ENCODE assay signal across 8 cellular contexts in the genomic region with DNA sequence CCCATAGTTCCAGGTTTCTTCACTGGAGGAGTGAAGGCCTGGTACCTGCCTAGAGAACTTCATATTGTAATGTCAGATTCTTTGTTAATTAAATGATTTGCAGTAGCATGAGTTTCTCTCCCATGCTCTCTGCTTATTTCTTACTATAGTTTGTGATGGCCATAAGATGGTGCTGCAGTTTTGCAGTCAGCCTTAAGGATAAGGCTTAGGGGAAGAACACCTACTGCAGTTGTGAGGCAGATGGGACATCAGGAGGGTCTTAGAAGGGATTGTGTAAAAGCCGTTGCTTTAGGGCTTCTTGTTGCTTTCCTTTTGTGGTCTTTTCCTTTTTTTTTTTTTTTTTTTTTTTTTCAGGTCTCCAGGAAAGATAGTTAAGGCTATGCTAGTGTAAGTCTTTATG.
DNase-seq lines count a peak whose midpoint lies in the region; TF ChIP-seq lines count a peak whose summit lies in the region.

No MANE protein-coding gene starts in this region.

- H3K4me1 Mint-ChIP-seq in activated naive CD4-positive, alpha-beta T cell treated with anti-CD3 and anti-CD28 coated beads for 36 hours (ENCODE audit: low read depth) = peaks cover 75% of the 10 kb centered on the region
- H3K4me1 Mint-ChIP-seq in chondrocyte (ENCODE audit: low read depth) = peaks cover 67% of the 10 kb centered on the region

- peaks cover 15% of the 10 kb centered on the region for H3K36me3 Mint-ChIP-seq in activated naive CD4-positive, alpha-beta T cell treated with anti-CD3 and anti-CD28 coated beads for 36 hours (ENCODE audit: low read depth)
- H3K36me3 Mint-ChIP-seq in chondrocyte (ENCODE audit: low read depth) = peaks cover under 1% of the 10 kb centered on the region

- H3K27ac Mint-ChIP-seq in activated naive CD4-positive, alpha-beta T cell treated with anti-CD3 and anti-CD28 coated beads for 36 hours = no peak overlapping the region
- H3K27ac Mint-ChIP-seq in chondrocyte (ENCODE audit: unreplicated experiment) = no peak overlapping the region

- no peaks in the 10 kb centered on the region for H3K27me3 Mint-ChIP-seq in activated naive CD4-positive, alpha-beta T cell treated with anti-CD3 and anti-CD28 coated beads for 36 hours (ENCODE audit: low read depth)
- H3K27me3 Mint-ChIP-seq in chondrocyte (ENCODE audit: low read depth) = no peaks in the 10 kb centered on the region

- TF ChIP-seq CTCF in chondrocyte (IDR thresholded peaks at IDR 0.05) = peak; percentile 59

- peak; percentile 31 for DNase-seq in activated naive CD4-positive, alpha-beta T cell treated with anti-CD3 and anti-CD28 coated beads for 36 hours
- no peak for DNase-seq in activated naive CD4-positive, alpha-beta T cell treated with Interleukin-2 at 50 U/mL for 16 hours
- DNase-seq in NCI-H2227 (lab: John Stamatoyannopoulos, UW; ENCODE audit: unreplicated experiment) (peak; percentile 33), chondrocyte (ENCODE audit: low spot score) (no peak), superior temporal gyrus (ENCODE audit: extremely low spot score) (peak; percentile 62), hepatic stellate cell (ENCODE audit: low spot score) (no peak), amniotic stem cell (lab: John Stamatoyannopoulos, UW) (no peak)
- no peak for DNase-seq in activated CD8-positive, alpha-beta memory T cell treated with anti-CD3 and anti-CD28 coated beads, Interleukin-2, amount 50 U/mL, for 4 hours

- no peak overlapping the region for H3K4me3 Mint-ChIP-seq in activated naive CD4-positive, alpha-beta T cell treated with anti-CD3 and anti-CD28 coated beads for 36 hours
- H3K4me3 Mint-ChIP-seq in chondrocyte (ENCODE audit: unreplicated experiment) = no peak overlapping the region

- CTCF ChIA-PET in activated naive CD4-positive, alpha-beta T cell treated with anti-CD3 and anti-CD28 coated beads for 36 hours (lab: Charles Lee) = interaction anchor here (0.7 to 17.9 kb wide), 6 partner anchors 8 to 272 kb away, joined by 3 to 257 read pairs (median 6); no protein-coding TSS in a partner anchor

- H3K9me3 Mint-ChIP-seq in activated naive CD4-positive, alpha-beta T cell treated with anti-CD3 and anti-CD28 coated beads for 36 hours = no peaks in the 10 kb centered on the region
- H3K9me3 Mint-ChIP-seq in chondrocyte (ENCODE audit: low read depth) = no peaks in the 10 kb centered on the region

- intact Hi-C loops in activated naive CD4-positive, alpha-beta T cell treated with anti-CD3 and anti-CD28 coated beads for 36 hours (cut with micrococcal nuclease) = loop anchor here (5.0 to 10.0 kb wide), 3 partner anchors 131 to 389 kb away; no protein-coding TSS in a partner anchor

Comparison
In these comparisons a context has a peak if more than half of its experiments do, and no peak if none do; other contexts are left out.
1. DNase-seq: peak in activated naive CD4-positive, alpha-beta T cell treated with anti-CD3 and anti-CD28 coated beads for 36 hours (single experiment), NCI-H2227 (single experiment) and superior temporal gyrus (single experiment); none in activated naive CD4-positive, alpha-beta T cell treated with Interleukin-2 at 50 U/mL for 16 hours (single experiment), chondrocyte (single experiment), activated CD8-positive, alpha-beta memory T cell treated with anti-CD3 and anti-CD28 coated beads, Interleukin-2, amount 50 U/mL, for 4 hours (single experiment), hepatic stellate cell (single experiment) and amniotic stem cell (single experiment).